19 cellular contexts compared by ENCODE assay signal in the genomic region with DNA sequence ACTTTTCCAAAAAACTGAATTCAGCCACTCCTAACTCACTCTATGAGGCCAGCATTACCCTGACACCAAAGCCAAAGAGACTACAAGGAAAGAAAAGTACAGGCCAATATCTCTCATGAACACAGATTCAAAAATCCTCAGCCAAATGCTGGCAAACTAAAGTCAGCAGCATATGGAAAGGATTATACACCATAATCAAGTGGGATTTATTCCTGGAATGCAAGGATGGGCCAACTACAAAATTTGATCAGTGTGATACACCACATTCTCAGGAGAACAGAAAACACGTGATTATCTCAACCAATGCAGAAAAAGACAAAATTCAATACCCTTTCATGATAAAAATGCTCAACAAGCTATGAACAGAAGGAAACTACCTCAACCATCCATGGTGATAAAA. TPM values are rescaled to one million over a fixed set of nuclear protein-coding genes. Genes with fewer than 3 reads are reported as not detected.
DNase-seq lines count a peak whose midpoint lies in the region; ATAC-seq and TF ChIP-seq lines count a peak whose summit lies in the region.
"Had no signal": no experiment of that assay in that cellular context is flagged by ENCODE, and none has a peak within 500 bp of the region (broad histone marks: within the 10 kb centered on the region; RNA-seq: fewer than 3 reads in every experiment).

No MANE protein-coding gene starts in this region.

- H3K27me3 Mint-ChIP-seq in activated CD8-positive, alpha-beta T cell treated with anti-CD3 and anti-CD28 coated beads for 36 hours: no peaks in the 10 kb centered on the region
- H3K27me3 Mint-ChIP-seq in CD8-positive, alpha-beta memory T cell: peaks cover 4 to 7% of the 10 kb centered on the region in 2 donors

- CTCF ChIA-PET in A673 (lab: Charles Lee): no interaction called here
- CTCF ChIA-PET in activated CD8-positive, alpha-beta T cell treated with anti-CD3 and anti-CD28 coated beads for 36 hours (lab: Charles Lee): interaction anchor here (1.1 kb wide), 1 partner anchor 29 kb away, joined by 3 read pairs; no protein-coding TSS in a partner anchor
- CTCF ChIA-PET in CD8-positive, alpha-beta memory T cell (lab: Charles Lee): no interaction called here

- H3K27ac Mint-ChIP-seq in activated CD8-positive, alpha-beta T cell treated with anti-CD3 and anti-CD28 coated beads for 36 hours: no peak overlapping the region
- no peak overlapping the region for H3K27ac Mint-ChIP-seq in CD8-positive, alpha-beta memory T cell

- no TSS peak for BruUV-seq in A673 (replicated peaks; lab: Mats Ljungman, UMichigan)

- no peaks in the 10 kb centered on the region for H3K9me3 Mint-ChIP-seq in activated CD8-positive, alpha-beta T cell treated with anti-CD3 and anti-CD28 coated beads for 36 hours
- no peaks in the 10 kb centered on the region for H3K9me3 Mint-ChIP-seq in CD8-positive, alpha-beta memory T cell

- H3K9me3 ChIP-seq in A673 (ENCODE audit: low read depth, low read length, poor library complexity, severe bottlenecking): peaks cover 11% of the 10 kb centered on the region
- H3K9me3 ChIP-seq in CD8-positive, alpha-beta memory T cell (ENCODE audit: low read length): no peaks in the 10 kb centered on the region

- H3K4me1 Mint-ChIP-seq in activated CD8-positive, alpha-beta T cell treated with anti-CD3 and anti-CD28 coated beads for 36 hours (ENCODE audit: low read depth): no peaks in the 10 kb centered on the region
- H3K4me1 Mint-ChIP-seq in CD8-positive, alpha-beta memory T cell: no peaks in the 10 kb centered on the region

- H3K4me3 Mint-ChIP-seq in activated CD8-positive, alpha-beta T cell treated with anti-CD3 and anti-CD28 coated beads for 36 hours: no peak overlapping the region
- no peak overlapping the region for H3K4me3 Mint-ChIP-seq in CD8-positive, alpha-beta memory T cell

- no peaks in the 10 kb centered on the region for H3K36me3 Mint-ChIP-seq in activated CD8-positive, alpha-beta T cell treated with anti-CD3 and anti-CD28 coated beads for 36 hours (ENCODE audit: low read depth)
- H3K36me3 Mint-ChIP-seq in CD8-positive, alpha-beta memory T cell: no peaks in the 10 kb centered on the region

- DNase-seq in A673 (ENCODE audit: low spot score) (no peak), GM03348 (ENCODE audit: low spot score) (peak; percentile 50), amniotic stem cell (lab: John Stamatoyannopoulos, UW) (peak; percentile 8), foreskin fibroblast (peak; percentile 13 to 61)
- no peak for DNase-seq in activated CD8-positive, alpha-beta T cell treated with anti-CD3 and anti-CD28 coated beads for 36 hours
- no peak for DNase-seq in CD8-positive, alpha-beta memory T cell
- DNase-seq: ACHN; EL; MV-4-11; NCI-H1417 treated with DMSO at 0.1 percent for 48 hours; NCI-H2029; NCI-H526; NK-92 treated with Interleukin-12 subunit alpha and Interleukin-12 subunit beta, amount 100 ng/mL, for 24 hours; RPMI8226 had no signal

- H3K27me3 ChIP-seq in A673 (replicated peaks; ENCODE audit: insufficient read depth, low read depth, low read length, poor library complexity): no peaks in the 10 kb centered on the region
- no peaks in the 10 kb centered on the region for H3K27me3 ChIP-seq in CD8-positive, alpha-beta memory T cell (ENCODE audit: insufficient read depth, low read length, poor library complexity, severe bottlenecking)

- TF ChIP-seq CTCF in A673 (conservative IDR thresholded peaks at IDR 0.05; ENCODE audit: low read depth, low read length): no peak
- TF ChIP-seq CTCF in foreskin fibroblast (IDR thresholded peaks at IDR 0.05; ENCODE audit: low read depth, low read length): no peak
- TF ChIP-seq CTCF in activated CD8-positive, alpha-beta T cell treated with anti-CD3 and anti-CD28 coated beads for 36 hours (IDR thresholded peaks at IDR 0.05): no peak

- POLR2A ChIA-PET in A673 (lab: Charles Lee; ENCODE audit: low non-redundant PET): no interaction called here
- POLR2A ChIA-PET in activated CD8-positive, alpha-beta T cell treated with anti-CD3 and anti-CD28 coated beads for 36 hours (lab: Charles Lee): no interaction called here
- POLR2A ChIA-PET in CD8-positive, alpha-beta memory T cell (lab: Charles Lee): no interaction called here

- no peaks in the 10 kb centered on the region for H3K36me3 ChIP-seq in A673 (ENCODE audit: insufficient read depth, low read length, poor library complexity, severe bottlenecking)
- H3K36me3 ChIP-seq in CD8-positive, alpha-beta memory T cell (ENCODE audit: insufficient read depth, low read length): no peaks in the 10 kb centered on the region
- H3K36me3 ChIP-seq: SJCRH30 had no signal

- no peak for ATAC-seq in activated CD8-positive, alpha-beta T cell treated with anti-CD3 and anti-CD28 coated beads for 36 hours
- ATAC-seq in GM19328 (IDR thresholded peaks at IDR 0.05; ENCODE audit: unreplicated experiment): no peak
- ATAC-seq: GM12878, HCT116 had no signal

- no peak overlapping the region for H3K4me3 ChIP-seq in A673 (ENCODE audit: low read depth, low read length, poor library complexity, severe bottlenecking)
- no peak overlapping the region for H3K4me3 ChIP-seq in foreskin fibroblast (ENCODE audit: low read depth in 1 of 2, low read length in 2 of 2)
- no peak overlapping the region for H3K4me3 ChIP-seq in CD8-positive, alpha-beta memory T cell (ENCODE audit: low read length)
- H3K4me3 ChIP-seq: BLaER1 treated with 17β-estradiol and CSF1 and Interleukin-3, amounts not matched to agents 10 nM and 100 nM; GM12878; SJCRH30 had no signal

- intact Hi-C loops in A673 (cut with micrococcal nuclease; ENCODE audit: unreplicated experiment): no loop called here
- intact Hi-C loops in activated CD8-positive, alpha-beta T cell treated with anti-CD3 and anti-CD28 coated beads for 36 hours (cut with micrococcal nuclease): no loop called here

- H3K4me1 ChIP-seq in A673 (ENCODE audit: insufficient read depth, low read length, poor library complexity, severe bottlenecking): no peaks in the 10 kb centered on the region
- no peaks in the 10 kb centered on the region for H3K4me1 ChIP-seq in CD8-positive, alpha-beta memory T cell (ENCODE audit: insufficient read depth, low read length)

- H3K27ac ChIP-seq in A673 (ENCODE audit: low read depth, low read length, poor library complexity, severe bottlenecking): peak overlapping the region; percentile 29
- no peak overlapping the region for H3K27ac ChIP-seq in CD8-positive, alpha-beta memory T cell (ENCODE audit: low read depth, low read length)
- H3K27ac ChIP-seq: BLaER1 treated with 17β-estradiol and CSF1 and Interleukin-3, amounts not matched to agents 10 nM and 100 nM; SJCRH30 had no signal

RNA-seq across cellular contexts. Expression of a gene that starts 7.7 kb away (rescaled TPM):
- 0.90 and 1.4 TPM in 2 replicates for total RNA-seq in A673 (2021)
- under 1 TPM; 0.63 to 0.98 TPM for total RNA-seq in activated CD8-positive, alpha-beta T cell treated with anti-CD3 and anti-CD28 coated beads for 36 hours
- under 1 TPM; 0.29 to 0.55 TPM for total RNA-seq in CD8-positive, alpha-beta memory T cell
- polyA plus RNA-seq in CD8-positive, alpha-beta memory T cell: not detected
- total RNA-seq: GM12878 had no signal

RNA-seq across cellular contexts. Expression of a gene that starts 8.5 kb away (rescaled TPM):
- not detected in 2 replicates for total RNA-seq in A673 (2021)
- not detected for total RNA-seq in activated CD8-positive, alpha-beta T cell treated with anti-CD3 and anti-CD28 coated beads for 36 hours
- total RNA-seq in CD8-positive, alpha-beta memory T cell: not detected
- polyA plus RNA-seq in CD8-positive, alpha-beta memory T cell: not detected
- total RNA-seq: GM12878 had no signal
- polyA plus RNA-seq: GM12878 had no signal

RNA-seq across cellular contexts. Expression of a gene that starts 49.0 kb away (rescaled TPM):
- 27.1 and 36.3 TPM in 2 replicates for total RNA-seq in A673 (2021)
- 10 to 100 TPM in 1 of 2 experiments, 1 to 10 TPM in 1; 7.9 to 10.9 TPM for total RNA-seq in activated CD8-positive, alpha-beta T cell treated with anti-CD3 and anti-CD28 coated beads for 36 hours
- total RNA-seq in CD8-positive, alpha-beta memory T cell: 10 to 100 TPM; 13.2 to 13.3 TPM
- polyA plus RNA-seq in CD8-positive, alpha-beta memory T cell: 6.5 TPM

Comparison
In these comparisons a context has a peak if more than half of its experiments do, and no peak if none do; other contexts are left out.
1. DNase-seq: peak in GM03348 (single experiment), amniotic stem cell (single experiment) and foreskin fibroblast (2 of 2); none in A673 (single experiment), activated CD8-positive, alpha-beta T cell treated with anti-CD3 and anti-CD28 coated beads for 36 hours (single experiment) and CD8-positive, alpha-beta memory T cell (0 of 5).